In the genomic region with DNA sequence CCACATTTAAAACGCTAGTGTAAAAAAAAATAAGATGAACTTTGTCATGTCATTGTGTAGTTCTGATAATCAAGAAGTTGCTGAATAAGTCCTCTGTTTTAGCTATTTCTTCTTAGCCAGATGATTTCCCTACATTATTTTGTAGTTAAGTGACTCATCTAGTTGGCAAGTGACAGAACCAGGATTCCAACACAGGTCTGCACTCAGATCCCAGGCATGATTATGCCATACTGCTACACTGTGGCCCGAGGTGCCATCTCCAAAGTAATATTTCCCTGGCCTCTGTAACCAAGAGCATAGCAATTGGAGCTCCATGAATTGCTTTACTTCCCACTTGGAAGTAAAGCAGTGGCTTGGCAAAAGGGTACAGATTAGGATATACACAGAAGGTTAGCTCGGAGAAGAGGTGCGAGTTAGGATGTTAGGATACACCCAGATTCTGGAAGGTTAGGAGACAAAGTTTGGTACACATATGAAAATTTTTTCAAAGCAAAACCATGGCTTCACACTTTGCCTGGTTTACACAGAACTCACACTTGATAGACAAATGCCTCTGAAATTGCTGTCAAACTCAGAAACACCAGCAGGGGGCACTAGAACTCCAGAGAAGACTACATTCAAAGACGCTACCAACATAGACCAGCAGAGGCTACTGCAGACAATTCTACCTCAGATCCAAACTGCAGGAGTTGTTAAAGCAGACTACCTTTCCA, we compare ENCODE assay signal across 8 cellular contexts.
DNase-seq lines count a peak whose midpoint lies in the region; ATAC-seq lines count a peak whose summit lies in the region.

No MANE protein-coding gene starts in this region.

- ATAC-seq in HG02852 (IDR thresholded peaks at IDR 0.05; ENCODE audit: unreplicated experiment) = peak; percentile 48

- peak; percentile 38 to 70 for DNase-seq in NCI-H446 (lab: John Stamatoyannopoulos, UW)
- DNase-seq in NCI-H446 treated with DMSO at 0.1 percent for 48 hours (lab: John Stamatoyannopoulos, UW) = no peak
- peak; percentile 89 for DNase-seq in NCI-H1694 treated with DMSO at 0.1 percent for 48 hours (lab: John Stamatoyannopoulos, UW)
- peak; percentile 13 for DNase-seq in T-helper 22 cell (ENCODE audit: low read depth)
- peak; percentile 80 for DNase-seq in astrocyte of the hippocampus (ENCODE audit: low read depth, low spot score)
- peak; percentile 20 for DNase-seq in iPS DF 19.7 (ENCODE audit: low read depth, low spot score)
- peak; percentile 26 to 54 for DNase-seq in stimulated activated CD4-positive, alpha-beta T cell treated with anti-CD3 and anti-CD28 coated beads, Interleukin-12 subunit alpha, Interleukin-12 subunit beta, amount 100 ng/mL, for 24 hours (ENCODE audit: low read depth in 2 of 2)
